31 cellular contexts compared by ENCODE assay signal in genomic region chr13:80858131-80858530, GRCh38.
"Had no signal": no experiment of that assay in that cellular context is flagged by ENCODE, and none has a peak within 500 bp of the region (broad histone marks: within the 10 kb centered on the region; RNA-seq: fewer than 3 reads in every experiment).

No MANE protein-coding gene starts in this region.

- H3K27me3 ChIP-seq: brain microvascular endothelial cell, MG63, SJCRH30 had no signal

- ATAC-seq: activated CD4-positive, CD25-positive, alpha-beta regulatory T cell treated with anti-CD3 and anti-CD28 coated beads, Interleukin-2, amount 50 U/mL, for 24 hours; activated CD8-positive, alpha-beta T cell treated with anti-CD3 and anti-CD28 coated beads for 36 hours; activated T-cell treated with anti-CD3 and anti-CD28 coated beads, Interleukin-2, amount 50 U/mL, for 72 hours; activated T-helper 17 cell treated with anti-CD3 and anti-CD28 coated beads, Interleukin-2, amount 50 U/mL, for 72 hours; Panc1 had no signal

- H3K36me3 ChIP-seq: brain microvascular endothelial cell, MG63, SJCRH30 had no signal

- H3K27ac ChIP-seq: brain microvascular endothelial cell, SJCRH30, SK-N-MC had no signal

- H3K4me1 Mint-ChIP-seq: activated naive CD8-positive, alpha-beta T cell treated with anti-CD3 and anti-CD28 coated beads for 36 hours; activated T-helper 17 cell treated with anti-CD3 and anti-CD28 coated beads, Interleukin-2, amount 50 U/mL, for 72 hours; central memory CD8-positive, alpha-beta T cell had no signal

- H3K4me3 Mint-ChIP-seq: activated CD8-positive, alpha-beta T cell treated with anti-CD3 and anti-CD28 coated beads for 36 hours; activated naive CD8-positive, alpha-beta T cell treated with anti-CD3 and anti-CD28 coated beads for 36 hours; activated T-cell treated with anti-CD3 and anti-CD28 coated beads, Interleukin-2, amount 50 U/mL, for 72 hours; activated T-helper 17 cell treated with anti-CD3 and anti-CD28 coated beads, Interleukin-2, amount 50 U/mL, for 72 hours; central memory CD8-positive, alpha-beta T cell had no signal

- DNase-seq: activated CD4-positive, alpha-beta T cell treated with anti-CD3 and anti-CD28 coated beads for 4 hours; activated CD4-positive, alpha-beta T cell treated with anti-CD3 and anti-CD28 coated beads, Interleukin-2, amount 50 U/mL, for 1 hour; activated CD8-positive, alpha-beta T cell treated with anti-CD3 and anti-CD28 coated beads for 36 hours; activated effector memory CD4-positive, alpha-beta T cell treated with anti-CD3 and anti-CD28 coated beads, Interleukin-2, amount 50 U/mL, for 16 hours; activated naive CD4-positive, alpha-beta T cell; activated naive CD4-positive, alpha-beta T cell treated with anti-CD3 and anti-CD28 coated beads, Interleukin-2, amount 50 U/mL, for 16 hours; activated naive CD8-positive, alpha-beta T cell treated with anti-CD3 and anti-CD28 coated beads for 36 hours; activated T-cell treated with anti-CD3 and anti-CD28 coated beads, Interleukin-2, amount 50 U/mL, for 1 hour; activated T-cell treated with anti-CD3 and anti-CD28 coated beads, Interleukin-2, amount 50 U/mL, for 72 hours; amniotic stem cell; aorta; brain microvascular endothelial cell; Kasumi-1; KG1; MG63; NCI-H1092; NCI-H146; NCI-H187; NCI-H2029 treated with DMSO at 0.1 percent for 48 hours; NCI-H2107; NCI-H2171; NCI-H510A; NCI-H526; SHP77; SJCRH30; T1000 had no signal

- H3K4me3 ChIP-seq: MG63, SJCRH30, SK-N-MC had no signal

- H3K27me3 Mint-ChIP-seq: activated CD8-positive, alpha-beta T cell treated with anti-CD3 and anti-CD28 coated beads for 36 hours; activated naive CD8-positive, alpha-beta T cell treated with anti-CD3 and anti-CD28 coated beads for 36 hours; activated T-helper 17 cell treated with anti-CD3 and anti-CD28 coated beads, Interleukin-2, amount 50 U/mL, for 72 hours; central memory CD8-positive, alpha-beta T cell had no signal

- H3K27ac Mint-ChIP-seq: activated CD8-positive, alpha-beta T cell treated with anti-CD3 and anti-CD28 coated beads for 36 hours; activated naive CD8-positive, alpha-beta T cell treated with anti-CD3 and anti-CD28 coated beads for 36 hours; activated T-cell treated with anti-CD3 and anti-CD28 coated beads, Interleukin-2, amount 50 U/mL, for 72 hours; activated T-helper 17 cell treated with anti-CD3 and anti-CD28 coated beads, Interleukin-2, amount 50 U/mL, for 72 hours had no signal

- H3K36me3 Mint-ChIP-seq: activated naive CD8-positive, alpha-beta T cell treated with anti-CD3 and anti-CD28 coated beads for 36 hours had no signal

- H3K9me3 Mint-ChIP-seq: activated CD8-positive, alpha-beta T cell treated with anti-CD3 and anti-CD28 coated beads for 36 hours had no signal

- H3K9me3 ChIP-seq: MG63, SJCRH30 had no signal
